ENCODE assay signal across 8 cellular contexts in the genomic region with DNA sequence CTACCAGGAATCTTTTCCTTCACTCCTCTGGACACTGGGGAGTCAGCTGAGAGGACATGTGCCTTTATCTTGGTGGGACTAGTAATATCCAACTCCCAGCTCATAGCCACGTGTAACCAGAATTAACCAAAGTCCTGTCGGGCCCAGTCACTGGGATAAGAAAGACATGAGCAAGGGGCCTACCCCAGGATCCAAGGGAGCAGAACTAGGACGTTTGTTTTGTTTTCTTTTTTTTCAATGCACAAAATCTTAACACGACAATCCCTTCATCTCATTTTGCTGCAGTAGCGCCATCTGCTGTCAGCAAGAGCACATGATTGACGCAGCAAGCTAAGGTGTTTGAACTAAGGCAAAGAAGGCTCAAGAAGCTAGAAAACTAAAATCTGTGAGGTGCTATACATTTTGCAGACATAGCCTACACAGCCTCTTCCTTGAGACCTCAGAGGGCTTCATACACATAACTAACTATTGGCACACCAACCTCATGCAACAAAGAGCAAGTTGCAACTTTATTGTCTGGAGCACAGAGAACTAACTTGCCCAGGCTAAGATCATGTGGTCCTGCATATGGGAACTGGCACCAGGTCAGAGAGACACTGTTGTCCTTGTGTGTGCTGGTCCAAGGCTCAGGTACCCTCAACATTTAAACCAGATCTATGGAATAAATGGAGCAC. TPM values are rescaled to one million over a fixed set of nuclear protein-coding genes. Genes with fewer than 3 reads are reported as not detected.
A peak's percentile ranks its signal among the peaks of the same experiment; 100 is the strongest.
DNase-seq lines count a peak whose midpoint lies in the region; ATAC-seq and TF ChIP-seq lines count a peak whose summit lies in the region.

No MANE protein-coding gene starts in this region.

- no peaks in the 10 kb centered on the region for H3K9me2 ChIP-seq in OCI-LY7 (ENCODE audit: insufficient read depth, low read length)

- intact Hi-C loops in OCI-LY7 (cut with micrococcal nuclease; ENCODE audit: unreplicated experiment) = loop anchor here (1.0 kb wide), 2 partner anchors 120 to 273 kb away; no protein-coding TSS in a partner anchor

- H3K27ac ChIP-seq in OCI-LY7 (ENCODE audit: low read depth, low read length, poor library complexity, severe bottlenecking) = no peak overlapping the region

- peaks cover 48 to 65% of the 10 kb centered on the region in 2 donors for H3K4me1 Mint-ChIP-seq in natural killer cell treated with Interleukin-12 subunit alpha and Interleukin-12 subunit beta and Interleukin-15 and Interleukin-18, amount 100 ng/mL, for 72 hours (ENCODE audit: low read depth in 2 of 2)
- peaks cover 46% of the 10 kb centered on the region for H3K4me1 Mint-ChIP-seq in stimulated activated naive CD8-positive, alpha-beta T cell treated with anti-CD3 and anti-CD28 coated beads, Interleukin-15, Interleukin-2, amounts not matched to agents 100 ng/mL and 50 ng/mL, for 24 hours (ENCODE audit: low read depth)

- H4K20me1 ChIP-seq in OCI-LY7 (ENCODE audit: insufficient read depth, low read length) = no peaks in the 10 kb centered on the region

- DNase-seq in BJ (ENCODE audit: low read depth) = peak; percentile 21
- DNase-seq in HAP-1 (ENCODE audit: low spot score in 2 of 2) = peak; percentile 89 to 95
- DNase-seq in OCI-LY7 (ENCODE audit: low spot score) = peak; percentile 69
- DNase-seq in activated T-cell treated with anti-CD3 and anti-CD28 coated beads for 48 hours (ENCODE audit: low read depth) = peak; percentile 43
- peak; percentile 71 to 82 for DNase-seq in erythroblast (lab: John Stamatoyannopoulos, UW)
- DNase-seq in natural killer cell treated with Interleukin-12 subunit alpha and Interleukin-12 subunit beta and Interleukin-15 and Interleukin-18, amount 100 ng/mL, for 72 hours (ENCODE audit: low spot score) = peak; percentile 74
- no peak for DNase-seq in omental fat pad (ENCODE audit: low spot score)

- H3K36me3 ChIP-seq in BJ (ENCODE audit: control insufficient read depth, insufficient read depth, low read length) (no peaks in the 10 kb centered on the region), HAP-1 (replicated peaks) (peaks cover 7% of the 10 kb centered on the region), OCI-LY7 (ENCODE audit: insufficient read depth, low read length) (peaks cover 11% of the 10 kb centered on the region; the same call in 1 of the 2 replicates)

- no peaks in the 10 kb centered on the region for H3K79me2 ChIP-seq in OCI-LY7 (ENCODE audit: insufficient read depth, low read depth, low read length)

- no peak for TF ChIP-seq POLR2A in erythroblast (IDR thresholded peaks at IDR 0.05; ENCODE audit: low read length)

- POLR2A ChIA-PET in BJ (lab: Charles Lee) = interaction anchor here (1.0 kb wide), 1 partner anchor 273 kb away, joined by 4 read pairs; no protein-coding TSS in a partner anchor
- POLR2A ChIA-PET in OCI-LY7 (lab: Charles Lee) = interaction anchor here (0.6 to 1.2 kb wide), 2 partner anchors 120 to 266 kb away, joined by 3 read pairs; no protein-coding TSS in a partner anchor

- CTCF ChIA-PET in BJ (lab: Yijun Ruan, JAX) = interaction anchor here (0.5 to 10.4 kb wide), 43 partner anchors 10 to 522 kb away, joined by 3 to 306 read pairs (median 4); no protein-coding TSS in a partner anchor
- CTCF ChIA-PET in OCI-LY7 (lab: Charles Lee; ENCODE audit: unreplicated experiment) = interaction anchor here (0.7 to 0.8 kb wide), 3 partner anchors 29 to 275 kb away, joined by 3 to 6 read pairs (median 3); no protein-coding TSS in a partner anchor

- no peaks in the 10 kb centered on the region for H3K27me3 Mint-ChIP-seq in natural killer cell treated with Interleukin-12 subunit alpha and Interleukin-12 subunit beta and Interleukin-15 and Interleukin-18, amount 100 ng/mL, for 72 hours
- no peaks in the 10 kb centered on the region for H3K27me3 Mint-ChIP-seq in stimulated activated naive CD8-positive, alpha-beta T cell treated with anti-CD3 and anti-CD28 coated beads, Interleukin-15, Interleukin-2, amounts not matched to agents 100 ng/mL and 50 ng/mL, for 24 hours

- no peak overlapping the region for H3K4me2 ChIP-seq in OCI-LY7 (ENCODE audit: low read length)

- no peak overlapping the region for H3K4me3 ChIP-seq in BJ (ENCODE audit: low read depth, low read length)
- no peak overlapping the region for H3K4me3 ChIP-seq in HAP-1
- no peak overlapping the region for H3K4me3 ChIP-seq in OCI-LY7 (ENCODE audit: low read depth, low read length, poor library complexity, severe bottlenecking)

- peak overlapping the region; percentile 91 to 99 for H3K27ac Mint-ChIP-seq in natural killer cell treated with Interleukin-12 subunit alpha and Interleukin-12 subunit beta and Interleukin-15 and Interleukin-18, amount 100 ng/mL, for 72 hours
- H3K27ac Mint-ChIP-seq in stimulated activated naive CD8-positive, alpha-beta T cell treated with anti-CD3 and anti-CD28 coated beads, Interleukin-15, Interleukin-2, amounts not matched to agents 100 ng/mL and 50 ng/mL, for 24 hours = peak overlapping the region; percentile 74

- H3K9me3 ChIP-seq in HAP-1 (no peaks in the 10 kb centered on the region), OCI-LY7 (ENCODE audit: low read length) (no peaks in the 10 kb centered on the region)

- H3K4me1 ChIP-seq in HAP-1 (no peaks in the 10 kb centered on the region), OCI-LY7 (ENCODE audit: insufficient read depth, low read length, poor library complexity, severe bottlenecking) (no peaks in the 10 kb centered on the region)

- peak; percentile 86 for TF ChIP-seq CTCF in BJ (IDR thresholded peaks at IDR 0.05; ENCODE audit: insufficient read depth, low read depth, low read length)
- TF ChIP-seq CTCF in OCI-LY7 (conservative IDR thresholded peaks at IDR 0.05; ENCODE audit: low read length) = peak; percentile 97
- peak in 1 of 3 donors; percentile 27 for TF ChIP-seq CTCF in omental fat pad (IDR thresholded peaks at IDR 0.05)

- no peaks in the 10 kb centered on the region for H3K27me3 ChIP-seq in BJ (ENCODE audit: control insufficient read depth, insufficient read depth, low read length)
- H3K27me3 ChIP-seq in HAP-1 (ENCODE audit: low read depth) = no peaks in the 10 kb centered on the region

- in situ Hi-C loops in HAP-1 (cut with MboI; ENCODE audit: low sequenced_read_pairs) = loop anchor here (5.0 kb wide), 2 partner anchors 120 to 275 kb away; no protein-coding TSS in a partner anchor

- no TSS peak for BruUV-seq in OCI-LY7 (replicated peaks; lab: Mats Ljungman, UMichigan)

- no peaks in the 10 kb centered on the region for H3K9me3 Mint-ChIP-seq in natural killer cell treated with Interleukin-12 subunit alpha and Interleukin-12 subunit beta and Interleukin-15 and Interleukin-18, amount 100 ng/mL, for 72 hours
- H3K9me3 Mint-ChIP-seq in stimulated activated naive CD8-positive, alpha-beta T cell treated with anti-CD3 and anti-CD28 coated beads, Interleukin-15, Interleukin-2, amounts not matched to agents 100 ng/mL and 50 ng/mL, for 24 hours = no peaks in the 10 kb centered on the region

- ATAC-seq in natural killer cell treated with Interleukin-12 subunit alpha and Interleukin-12 subunit beta and Interleukin-15 and Interleukin-18, amount 100 ng/mL, for 72 hours = peak in 1 of 2 donors; percentile 29
- no peak for ATAC-seq in omental fat pad (ENCODE audit: low FRiP score)

- H3K4me3 Mint-ChIP-seq in natural killer cell treated with Interleukin-12 subunit alpha and Interleukin-12 subunit beta and Interleukin-15 and Interleukin-18, amount 100 ng/mL, for 72 hours = no peak overlapping the region
- H3K4me3 Mint-ChIP-seq in stimulated activated naive CD8-positive, alpha-beta T cell treated with anti-CD3 and anti-CD28 coated beads, Interleukin-15, Interleukin-2, amounts not matched to agents 100 ng/mL and 50 ng/mL, for 24 hours = no peak overlapping the region

- H3K36me3 Mint-ChIP-seq in natural killer cell treated with Interleukin-12 subunit alpha and Interleukin-12 subunit beta and Interleukin-15 and Interleukin-18, amount 100 ng/mL, for 72 hours = peaks cover 22% of the 10 kb centered on the region
- H3K36me3 Mint-ChIP-seq in stimulated activated naive CD8-positive, alpha-beta T cell treated with anti-CD3 and anti-CD28 coated beads, Interleukin-15, Interleukin-2, amounts not matched to agents 100 ng/mL and 50 ng/mL, for 24 hours (ENCODE audit: low read depth) = peaks cover 48% of the 10 kb centered on the region

- no peak overlapping the region for H2AFZ ChIP-seq in OCI-LY7 (ENCODE audit: low read length)

RNA-seq across cellular contexts. Expression of gene RLBP1, which starts 43.6 kb away (rescaled TPM):
- not detected in 2 replicates for polyA plus RNA-seq in BJ (2011; rRNA removed)
- polyA minus RNA-seq in BJ (2011; rRNA and poly(A)+ RNA removed) = not detected in 2 replicates
- total RNA-seq in OCI-LY7 (2014; rRNA removed; shearing (Covaris generic)) = not detected in 2 replicates
- total RNA-seq in OCI-LY7 (2022) (not detected in 2 replicates), omental fat pad (not detected)
- under 1 TPM in 1 of 2 donors, not detected in 1; 0.48 TPM for total RNA-seq in natural killer cell treated with Interleukin-12 subunit alpha and Interleukin-12 subunit beta and Interleukin-15 and Interleukin-18, amount 100 ng/mL, for 72 hours
